ENCODE assay signal across 1 cellular context in the genomic region with DNA sequence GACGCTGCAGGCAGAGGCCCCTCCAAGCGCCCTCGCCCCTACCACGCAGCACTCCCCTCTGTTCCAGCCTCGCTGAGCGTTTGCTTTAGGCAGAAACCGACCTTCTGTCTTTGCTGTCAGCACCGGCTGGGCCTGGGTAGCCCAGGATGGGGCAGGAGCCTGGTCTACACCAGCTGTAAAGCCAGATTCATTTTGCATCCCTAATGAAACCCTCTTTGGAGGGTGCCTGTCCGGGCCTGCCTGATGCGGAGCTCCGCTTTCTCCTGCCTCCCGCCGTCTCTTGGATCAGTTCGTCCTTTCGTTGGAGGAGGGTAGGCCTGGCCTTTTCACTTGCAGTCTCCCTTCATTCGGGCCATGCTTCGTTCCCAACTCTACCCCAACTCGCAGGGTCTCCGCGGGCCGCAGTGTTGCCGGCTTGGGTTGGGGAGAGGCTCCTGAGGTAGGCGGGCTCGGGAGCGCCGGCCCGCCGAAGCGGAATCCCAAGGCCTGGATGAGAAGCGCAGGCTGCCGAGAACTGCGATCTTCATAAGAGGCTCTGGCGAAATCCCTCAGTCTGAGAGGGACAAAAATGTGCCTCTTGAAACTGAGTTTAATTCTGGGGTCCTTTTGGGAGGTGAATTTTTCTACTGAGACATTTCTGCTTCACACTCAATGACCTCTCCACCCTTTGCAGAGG.
TF ChIP-seq lines count a peak whose summit lies in the region.

No MANE protein-coding gene starts in this region.

TF ChIP-seq in HEK293, 187 proteins besides CTCF, POLR2A, EP300 and RAD21 (continued from another document):
- TF ChIP-seq, protein P1, sequence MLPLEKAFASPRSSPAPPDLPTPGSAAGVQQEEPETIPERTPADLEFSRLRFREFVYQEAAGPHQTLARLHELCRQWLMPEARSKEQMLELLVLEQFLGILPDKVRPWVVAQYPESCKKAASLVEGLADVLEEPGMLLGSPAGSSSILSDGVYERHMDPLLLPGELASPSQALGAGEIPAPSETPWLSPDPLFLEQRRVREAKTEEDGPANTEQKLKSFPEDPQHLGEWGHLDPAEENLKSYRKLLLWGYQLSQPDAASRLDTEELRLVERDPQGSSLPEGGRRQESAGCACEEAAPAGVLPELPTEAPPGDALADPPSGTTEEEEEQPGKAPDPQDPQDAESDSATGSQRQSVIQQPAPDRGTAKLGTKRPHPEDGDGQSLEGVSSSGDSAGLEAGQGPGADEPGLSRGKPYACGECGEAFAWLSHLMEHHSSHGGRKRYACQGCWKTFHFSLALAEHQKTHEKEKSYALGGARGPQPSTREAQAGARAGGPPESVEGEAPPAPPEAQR (tag by site-specific recombination; IDR thresholded peaks at IDR 0.05) = no peak
- TF ChIP-seq ZNF24 (tag by site-specific recombination; IDR thresholded peaks at IDR 0.05) = no peak
- TF ChIP-seq BCL11B (tag by site-specific recombination; IDR thresholded peaks at IDR 0.05; ENCODE audit: low read depth) = no peak
- TF ChIP-seq ZSCAN30 (tag by site-specific recombination; IDR thresholded peaks at IDR 0.05) = peak; percentile 73
- TF ChIP-seq ZNF350 (tag by site-specific recombination; IDR thresholded peaks at IDR 0.05) = no peak
- no peak for TF ChIP-seq KLF1 (tag by site-specific recombination; IDR thresholded peaks at IDR 0.05)
